12 cellular contexts compared by ENCODE assay signal in the genomic region with DNA sequence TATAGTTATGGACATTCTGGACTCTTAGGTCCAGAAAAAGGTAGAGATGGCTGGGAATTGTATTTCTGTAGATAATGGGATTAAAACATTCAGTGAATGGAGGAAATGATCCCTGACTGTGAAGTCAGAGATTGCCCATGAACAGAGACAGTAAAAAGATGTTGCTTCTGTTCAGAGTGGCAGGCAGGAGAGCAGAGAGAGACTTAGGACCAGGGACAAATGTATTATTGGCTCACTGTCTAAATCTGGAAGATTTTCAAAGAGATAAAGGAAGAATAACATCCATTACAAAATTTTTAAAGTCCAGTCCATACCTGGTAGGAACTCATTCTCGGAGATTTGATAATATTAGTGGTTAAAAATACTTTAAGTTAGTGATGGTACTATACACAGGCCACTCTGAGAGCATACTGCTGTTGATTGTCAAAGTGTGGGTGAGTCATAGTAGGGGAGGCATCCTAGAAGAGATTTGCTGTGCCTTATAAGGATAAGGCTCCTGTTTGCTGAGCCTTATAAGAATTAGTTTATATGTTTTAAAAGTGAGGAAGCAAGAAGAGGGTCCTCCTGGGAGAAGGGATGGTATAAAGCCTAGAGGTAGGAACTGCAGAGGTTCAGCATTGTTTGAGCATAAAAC. TPM values are rescaled to one million over a fixed set of nuclear protein-coding genes. Genes with fewer than 3 reads are reported as not detected.
DNase-seq lines count a peak whose midpoint lies in the region; ATAC-seq lines count a peak whose summit lies in the region.
"Had no signal": no experiment of that assay in that cellular context is flagged by ENCODE, and none has a peak within 500 bp of the region (broad histone marks: within the 10 kb centered on the region; RNA-seq: fewer than 3 reads in every experiment).

No MANE protein-coding gene starts in this region.

- ATAC-seq in stimulated activated effector memory CD8-positive, alpha-beta T cell treated with anti-CD3 and anti-CD28 coated beads, Interleukin-12 subunit alpha, Interleukin-12 subunit beta, amount 100 ng/mL, for 72 hours: peak; percentile 61
- ATAC-seq in activated CD8-positive, alpha-beta T cell treated with anti-CD3 and anti-CD28 coated beads, Interleukin-2, amount 10 ng/mL, durations not matched to agents 7 days and 5 days: no peak

- H3K4me1 ChIP-seq in adipocyte (ENCODE audit: control insufficient read depth, insufficient read depth, low read length): no peaks in the 10 kb centered on the region

- H3K9me3 Mint-ChIP-seq in stimulated activated effector memory CD8-positive, alpha-beta T cell treated with anti-CD3 and anti-CD28 coated beads, Interleukin-12 subunit alpha, Interleukin-12 subunit beta, amount 100 ng/mL, for 72 hours: no peaks in the 10 kb centered on the region
- no peaks in the 10 kb centered on the region for H3K9me3 Mint-ChIP-seq in activated CD8-positive, alpha-beta T cell treated with anti-CD3 and anti-CD28 coated beads, Interleukin-2, amount 10 ng/mL, durations not matched to agents 7 days and 5 days (ENCODE audit: insufficient read depth)
- H3K9me3 Mint-ChIP-seq: activated naive CD8-positive, alpha-beta T cell treated with anti-CD3 and anti-CD28 coated beads for 36 hours had no signal

- no peak overlapping the region for H3K9ac ChIP-seq in adipocyte (ENCODE audit: low read length)

- DNase-seq in NCI-H82 (lab: John Stamatoyannopoulos, UW) (peak; percentile 48), NCI-H82 treated with DMSO at 0.1 percent for 48 hours (lab: John Stamatoyannopoulos, UW; ENCODE audit: unreplicated experiment) (no peak), adipocyte (ENCODE audit: low read depth) (peak; percentile 58), glomerular visceral epithelial cell (ENCODE audit: extremely low spot score) (peak; percentile 28), SKM-1 (lab: John Stamatoyannopoulos, UW; ENCODE audit: unreplicated experiment) (no peak), 8988T (no peak)
- DNase-seq in stimulated activated effector memory CD8-positive, alpha-beta T cell treated with anti-CD3 and anti-CD28 coated beads, Interleukin-12 subunit alpha, Interleukin-12 subunit beta, amount 100 ng/mL, for 72 hours (ENCODE audit: low spot score in 2 of 2): no peak
- no peak for DNase-seq in activated CD8-positive, alpha-beta T cell treated with anti-CD3 and anti-CD28 coated beads, Interleukin-2, amount 10 ng/mL, durations not matched to agents 7 days and 5 days
- DNase-seq: activated naive CD8-positive, alpha-beta T cell treated with anti-CD3 and anti-CD28 coated beads for 36 hours; MV-4-11; NCI-H2227 treated with DMSO at 0.1 percent for 48 hours had no signal

- POLR2A ChIA-PET in activated CD8-positive, alpha-beta T cell treated with anti-CD3 and anti-CD28 coated beads, Interleukin-2, amount 10 ng/mL, durations not matched to agents 7 days and 5 days (lab: Charles Lee): no interaction called here

- CTCF ChIA-PET in activated CD8-positive, alpha-beta T cell treated with anti-CD3 and anti-CD28 coated beads, Interleukin-2, amount 10 ng/mL, durations not matched to agents 7 days and 5 days (lab: Charles Lee): no interaction called here

- H3K4me3 Mint-ChIP-seq in stimulated activated effector memory CD8-positive, alpha-beta T cell treated with anti-CD3 and anti-CD28 coated beads, Interleukin-12 subunit alpha, Interleukin-12 subunit beta, amount 100 ng/mL, for 72 hours: no peak overlapping the region
- no peak overlapping the region for H3K4me3 Mint-ChIP-seq in activated CD8-positive, alpha-beta T cell treated with anti-CD3 and anti-CD28 coated beads, Interleukin-2, amount 10 ng/mL, durations not matched to agents 7 days and 5 days
- H3K4me3 Mint-ChIP-seq: activated naive CD8-positive, alpha-beta T cell treated with anti-CD3 and anti-CD28 coated beads for 36 hours; type B pancreatic cell had no signal

- H3K27me3 Mint-ChIP-seq in activated CD8-positive, alpha-beta T cell treated with anti-CD3 and anti-CD28 coated beads, Interleukin-2, amount 10 ng/mL, durations not matched to agents 7 days and 5 days (ENCODE audit: low read depth): peaks cover 10% of the 10 kb centered on the region
- H3K27me3 Mint-ChIP-seq: type B pancreatic cell had no signal

- H3K36me3 Mint-ChIP-seq in stimulated activated effector memory CD8-positive, alpha-beta T cell treated with anti-CD3 and anti-CD28 coated beads, Interleukin-12 subunit alpha, Interleukin-12 subunit beta, amount 100 ng/mL, for 72 hours: no peaks in the 10 kb centered on the region
- no peaks in the 10 kb centered on the region for H3K36me3 Mint-ChIP-seq in activated CD8-positive, alpha-beta T cell treated with anti-CD3 and anti-CD28 coated beads, Interleukin-2, amount 10 ng/mL, durations not matched to agents 7 days and 5 days (ENCODE audit: low read depth)
- H3K36me3 Mint-ChIP-seq: activated naive CD8-positive, alpha-beta T cell treated with anti-CD3 and anti-CD28 coated beads for 36 hours had no signal

- no peak overlapping the region for H3K4me3 ChIP-seq in adipocyte (ENCODE audit: low read length)

- no peaks in the 10 kb centered on the region for H3K9me3 ChIP-seq in adipocyte (ENCODE audit: control insufficient read depth, low read length)

- H3K27ac Mint-ChIP-seq in stimulated activated effector memory CD8-positive, alpha-beta T cell treated with anti-CD3 and anti-CD28 coated beads, Interleukin-12 subunit alpha, Interleukin-12 subunit beta, amount 100 ng/mL, for 72 hours: no peak overlapping the region
- no peak overlapping the region for H3K27ac Mint-ChIP-seq in activated CD8-positive, alpha-beta T cell treated with anti-CD3 and anti-CD28 coated beads, Interleukin-2, amount 10 ng/mL, durations not matched to agents 7 days and 5 days
- H3K27ac Mint-ChIP-seq: activated naive CD8-positive, alpha-beta T cell treated with anti-CD3 and anti-CD28 coated beads for 36 hours; type B pancreatic cell had no signal

- peaks cover 29% of the 10 kb centered on the region for H3K27me3 ChIP-seq in adipocyte (replicated peaks; ENCODE audit: control insufficient read depth, insufficient read depth, low read length)

- no peaks in the 10 kb centered on the region for H3K36me3 ChIP-seq in adipocyte (ENCODE audit: control insufficient read depth, insufficient read depth, low read length, severe bottlenecking)

- H3K4me1 Mint-ChIP-seq in stimulated activated effector memory CD8-positive, alpha-beta T cell treated with anti-CD3 and anti-CD28 coated beads, Interleukin-12 subunit alpha, Interleukin-12 subunit beta, amount 100 ng/mL, for 72 hours: peaks cover 16% of the 10 kb centered on the region
- no peaks in the 10 kb centered on the region for H3K4me1 Mint-ChIP-seq in activated CD8-positive, alpha-beta T cell treated with anti-CD3 and anti-CD28 coated beads, Interleukin-2, amount 10 ng/mL, durations not matched to agents 7 days and 5 days (ENCODE audit: low read depth)

RNA-seq across cellular contexts. Expression of a gene that starts 53.0 kb away (rescaled TPM):
- under 1 TPM; 0.31 to 0.47 TPM for total RNA-seq in activated CD8-positive, alpha-beta T cell treated with anti-CD3 and anti-CD28 coated beads, Interleukin-2, amount 10 ng/mL, durations not matched to agents 7 days and 5 days

Comparison
In these comparisons a context has a peak if more than half of its experiments do, and no peak if none do; other contexts are left out.
1. DNase-seq: peak in NCI-H82 (single experiment), adipocyte (single experiment) and glomerular visceral epithelial cell (single experiment); none in NCI-H82 treated with DMSO at 0.1 percent for 48 hours (single experiment), stimulated activated effector memory CD8-positive, alpha-beta T cell treated with anti-CD3 and anti-CD28 coated beads, Interleukin-12 subunit alpha, Interleukin-12 subunit beta, amount 100 ng/mL, for 72 hours (0 of 2), activated CD8-positive, alpha-beta T cell treated with anti-CD3 and anti-CD28 coated beads, Interleukin-2, amount 10 ng/mL, durations not matched to agents 7 days and 5 days (single experiment), SKM-1 (single experiment) and 8988T (single experiment).